Comparison of ENCODE assay signal across 8 cellular contexts in the genomic region with DNA sequence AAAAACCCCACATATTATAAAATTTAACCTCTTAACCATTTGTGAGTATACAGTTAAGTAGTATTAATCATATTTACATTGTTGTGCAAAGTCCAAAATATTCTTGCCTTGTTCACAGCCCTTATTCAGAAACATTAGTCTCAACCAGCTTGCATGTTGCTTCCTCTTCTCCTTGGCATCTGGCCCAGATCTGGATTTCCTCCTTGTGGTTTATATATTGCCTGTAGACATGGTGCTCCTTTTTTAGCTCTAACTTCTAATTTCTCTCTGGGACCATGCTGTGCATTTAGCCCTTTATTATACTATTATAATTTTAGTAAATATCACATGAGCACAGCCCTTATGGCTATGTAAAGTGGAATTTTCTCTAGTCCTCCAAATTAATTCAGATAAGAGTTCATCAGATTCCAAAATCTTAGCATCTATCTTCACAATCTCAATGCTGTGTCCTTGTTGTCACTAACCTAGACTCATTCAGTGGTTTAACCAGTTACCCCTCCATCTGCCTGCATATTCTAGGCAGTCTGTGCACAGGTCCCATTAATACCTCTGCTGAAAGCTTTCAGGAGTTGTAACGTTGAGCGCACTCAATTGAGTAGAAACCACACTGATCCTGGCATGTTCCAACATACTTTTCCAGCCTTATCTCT. TPM values are rescaled to one million over a fixed set of nuclear protein-coding genes. Genes with fewer than 3 reads are reported as not detected.
DNase-seq lines count a peak whose midpoint lies in the region; ATAC-seq and TF ChIP-seq lines count a peak whose summit lies in the region.

No MANE protein-coding gene starts in this region.

- no peak for TF ChIP-seq POLR2A in tibial nerve (IDR thresholded peaks at IDR 0.05)

- peak; percentile 1 to 75 (median 46) for DNase-seq in stimulated activated naive CD4-positive, alpha-beta T cell (lab: John Stamatoyannopoulos, UW)
- no peak for DNase-seq in stimulated activated naive CD4-positive, alpha-beta T cell treated with Interleukin-2 at 50 U/mL for 16 hours (lab: John Stamatoyannopoulos, UW)
- DNase-seq in LHCN-M2 (ENCODE audit: low read depth) (peak; percentile 95), amniotic epithelial cell (ENCODE audit: low read depth) (peak; percentile 91), hippocampal formation (lab: John Stamatoyannopoulos, UW) (peak; percentile 8 to 51), tibial nerve (ENCODE audit: low spot score in 2 of 2) (peak; percentile 46 to 90)

- no peak overlapping the region for H3K4me3 ChIP-seq in tibial nerve

- no peak for ATAC-seq in GM18873 (IDR thresholded peaks at IDR 0.05; ENCODE audit: low FRiP score, unreplicated experiment)
- no peak for ATAC-seq in HG03520 (IDR thresholded peaks at IDR 0.05; ENCODE audit: unreplicated experiment)

- peaks cover 0 to 71% (median 28%) of the 10 kb centered on the region in 4 donors for H3K4me1 ChIP-seq in tibial nerve

- TF ChIP-seq CTCF in tibial nerve (IDR thresholded peaks at IDR 0.05): no peak

- H3K27ac ChIP-seq in tibial nerve: peak overlapping the region in 2 of 4 donors; percentile 3 to 29

- no peaks in the 10 kb centered on the region for H3K36me3 ChIP-seq in tibial nerve

- H3K27me3 ChIP-seq in tibial nerve: no peaks in the 10 kb centered on the region

- peak in 1 of 2 donors; percentile 60 for TF ChIP-seq EP300 in tibial nerve (IDR thresholded peaks at IDR 0.05)

- H3K9me3 ChIP-seq in tibial nerve: no peaks in the 10 kb centered on the region

- WGBS in tibial nerve, 2 donors: 75 to 85% methylated on average over 2 of the region's 2 CpGs

RNA-seq across cellular contexts. Expression of a gene that starts 7.9 kb away (rescaled TPM):
- total RNA-seq in LHCN-M2 (2014; rRNA removed) (71.4 and 75.8 TPM in 2 replicates), tibial nerve (10 to 100 TPM; 15.0 to 32.1 (median 21.8) TPM)
- polyA plus RNA-seq in LHCN-M2 (2012): 28.6 TPM

RNA-seq across cellular contexts. Expression of a gene that starts 45.9 kb away (rescaled TPM):
- total RNA-seq in LHCN-M2 (2014; rRNA removed) (20.3 and 20.7 TPM in 2 replicates), tibial nerve (10 to 100 TPM in 2 of 4 donors, 1 to 10 TPM in 2; 9.4 to 21.3 (median 11.4) TPM)
- polyA plus RNA-seq in LHCN-M2 (2012): 7.5 TPM
